Comparison of ENCODE assay signal across 16 cellular contexts in the genomic region with DNA sequence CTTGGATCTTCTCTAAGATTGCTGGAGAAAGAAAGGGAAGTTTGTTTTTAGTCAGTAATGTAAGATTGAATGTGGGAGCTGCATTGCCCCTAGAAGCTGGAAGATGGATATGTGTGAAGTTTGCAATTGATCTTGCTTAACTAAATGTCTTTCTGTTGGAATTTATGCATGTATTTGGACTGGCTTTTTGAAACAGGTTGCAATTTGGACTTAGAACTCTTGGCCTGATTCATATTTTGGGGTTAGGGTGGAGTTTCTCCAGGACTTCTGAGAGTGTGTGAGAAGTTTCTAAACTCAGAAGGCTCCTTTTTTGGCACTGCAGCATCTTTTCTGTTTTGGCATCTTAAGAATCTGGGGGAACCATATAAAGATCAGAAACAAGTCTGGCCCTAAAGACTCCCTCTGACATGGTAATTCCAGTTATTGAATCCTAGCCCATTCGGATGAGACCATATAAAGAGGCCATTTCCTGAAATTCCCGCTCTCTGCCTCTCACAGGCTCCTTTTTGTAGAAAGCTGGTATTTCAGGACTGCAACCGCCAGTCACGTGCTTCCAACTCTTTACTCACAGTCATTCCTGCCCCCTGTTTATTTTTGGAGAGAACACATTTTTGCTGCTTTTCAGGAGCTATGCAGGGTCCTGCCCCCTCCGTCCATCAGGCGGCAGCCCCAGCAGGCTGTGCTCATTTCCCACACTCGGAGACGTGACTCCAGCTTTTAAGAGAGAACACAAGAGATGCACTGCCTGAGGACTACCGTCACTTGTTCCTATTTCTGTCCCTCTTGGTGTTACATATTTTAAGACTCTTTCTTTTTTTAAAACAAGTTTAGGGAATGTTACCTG. TPM values are rescaled to one million over a fixed set of nuclear protein-coding genes. Genes with fewer than 3 reads are reported as not detected.
DNase-seq lines count a peak whose midpoint lies in the region; ATAC-seq and TF ChIP-seq lines count a peak whose summit lies in the region.
"Had no signal": no experiment of that assay in that cellular context is flagged by ENCODE, and none has a peak within 500 bp of the region (broad histone marks: within the 10 kb centered on the region; RNA-seq: fewer than 3 reads in every experiment).

No MANE protein-coding gene starts in this region.

- in situ Hi-C loops in gastrocnemius medialis (cut with MboI; ENCODE audit: low sequenced_read_pairs in 4 of 4) = no loop called here

- H3K27me3 Mint-ChIP-seq in GM23338 (ENCODE audit: insufficient read depth, low read depth, poor library complexity) = peaks cover 4% of the 10 kb centered on the region
- H3K27me3 Mint-ChIP-seq: activated B cell treated with CpG ODN at 0.5 μM for 24 hours; activated naive CD4-positive, alpha-beta T cell treated with anti-CD3 and anti-CD28 coated beads, Interleukin-2, amount 50 U/mL, for 24 hours had no signal

- ATAC-seq in GM23338 (peak; percentile 28; the same call in 1 of the 3 replicates), left lung (peak; percentile 23), gastrocnemius medialis (peak; percentile 23 to 64), HG02973 (IDR thresholded peaks at IDR 0.05; ENCODE audit: unreplicated experiment) (no peak), GM21786 (IDR thresholded peaks at IDR 0.05; ENCODE audit: unreplicated experiment) (no peak)
- ATAC-seq: PC-3 had no signal

- peak; percentile 42 for DNase-seq in GM23338 (ENCODE audit: low spot score)
- DNase-seq in esophagus muscularis mucosa (ENCODE audit: extremely low spot score) = no peak
- no peak for DNase-seq in left lung
- DNase-seq in gastrocnemius medialis = no peak
- no peak for DNase-seq in SJCRH30
- DNase-seq in central memory CD4-positive, alpha-beta T cell = no peak
- DNase-seq: activated B cell treated with CpG ODN at 0.5 μM for 24 hours; activated CD8-positive, alpha-beta memory T cell treated with anti-CD3 and anti-CD28 coated beads, Interleukin-2, amount 50 U/mL, for 4 hours; cortex of kidney; NCI-H446; PC-3; SW 1271; trophoblast cell had no signal

- no peaks in the 10 kb centered on the region for H3K9me3 Mint-ChIP-seq in GM23338
- H3K9me3 Mint-ChIP-seq: activated naive CD4-positive, alpha-beta T cell treated with anti-CD3 and anti-CD28 coated beads, Interleukin-2, amount 50 U/mL, for 24 hours had no signal

- peaks cover 2% of the 10 kb centered on the region; the same call in 1 of the 2 replicates for H4K20me1 ChIP-seq in GM23338 (replicated peaks; ENCODE audit: insufficient read depth)

- no peak overlapping the region for H2AFZ ChIP-seq in GM23338

- H3K4me3 Mint-ChIP-seq in GM23338 = no peak overlapping the region
- H3K4me3 Mint-ChIP-seq: activated B cell treated with CpG ODN at 0.5 μM for 24 hours; activated naive CD4-positive, alpha-beta T cell treated with anti-CD3 and anti-CD28 coated beads, Interleukin-2, amount 50 U/mL, for 24 hours had no signal

- peaks cover 7% of the 10 kb centered on the region; the same call in 2 of the 3 replicates for H3K36me3 Mint-ChIP-seq in GM23338 (ENCODE audit: low read depth)

- peaks cover 17% of the 10 kb centered on the region; the same call in 2 of the 3 replicates for H3K4me1 Mint-ChIP-seq in GM23338
- H3K4me1 Mint-ChIP-seq: activated naive CD4-positive, alpha-beta T cell treated with anti-CD3 and anti-CD28 coated beads, Interleukin-2, amount 50 U/mL, for 24 hours had no signal

- H3K9me2 ChIP-seq in GM23338 (ENCODE audit: insufficient read depth) = 0 out of 2 replicates have a peak, but pooled peaks cover 4% of the 10 kb centered on the region

- intact Hi-C loops in esophagus muscularis mucosa (cut with DNase I) (no loop called here), left lung (cut with DNase I) (no loop called here), gastrocnemius medialis (cut with DNase I; ENCODE audit: low total_unique reads) (no loop called here)

- no peak for TF ChIP-seq CTCF in GM23338 (conservative IDR thresholded peaks at IDR 0.05; ENCODE audit: low read depth in 2 of 2)
- peak in 1 of 3 experiments; percentile 18 for TF ChIP-seq CTCF in esophagus muscularis mucosa (IDR thresholded peaks at IDR 0.05)
- TF ChIP-seq CTCF in left lung (IDR thresholded peaks at IDR 0.05) = no peak
- TF ChIP-seq CTCF in gastrocnemius medialis (IDR thresholded peaks at IDR 0.05 in 4 of 5, conservative IDR thresholded peaks at IDR 0.05 in 1 of 5) = no peak

- no peaks in the 10 kb centered on the region for H3F3A ChIP-seq in GM23338 (replicated peaks; ENCODE audit: low read depth)

- H3K36me3 ChIP-seq in GM23338 (ENCODE audit: insufficient read depth) (no peaks in the 10 kb centered on the region), esophagus muscularis mucosa (peaks cover 0 to 51% (median 20%) of the 10 kb centered on the region in 4 donors), left lung (peaks cover 0 to 16% of the 10 kb centered on the region in 2 donors), gastrocnemius medialis (no peaks in the 10 kb centered on the region), SJCRH30 (no peaks in the 10 kb centered on the region)

- TF ChIP-seq POLR2A in esophagus muscularis mucosa (IDR thresholded peaks at IDR 0.05; ENCODE audit: low read depth) (no peak), gastrocnemius medialis (IDR thresholded peaks at IDR 0.05) (no peak)

- H3K4me2 ChIP-seq in GM23338 = no peak overlapping the region; the same call in 1 of the 2 replicates

- no peaks in the 10 kb centered on the region for H3K27me3 ChIP-seq in GM23338 (ENCODE audit: insufficient read depth)
- H3K27me3 ChIP-seq in esophagus muscularis mucosa = no peaks in the 10 kb centered on the region
- no peaks in the 10 kb centered on the region for H3K27me3 ChIP-seq in left lung
- H3K27me3 ChIP-seq in gastrocnemius medialis = no peaks in the 10 kb centered on the region
- H3K27me3 ChIP-seq in SJCRH30 = no peaks in the 10 kb centered on the region

- H3K27ac Mint-ChIP-seq in GM23338 = peak overlapping the region; percentile 48; the same call in 1 of the 2 replicates
- H3K27ac Mint-ChIP-seq: activated B cell treated with CpG ODN at 0.5 μM for 24 hours; activated naive CD4-positive, alpha-beta T cell treated with anti-CD3 and anti-CD28 coated beads, Interleukin-2, amount 50 U/mL, for 24 hours had no signal

- H3K9me3 ChIP-seq in esophagus muscularis mucosa (no peaks in the 10 kb centered on the region), left lung (no peaks in the 10 kb centered on the region), gastrocnemius medialis (no peaks in the 10 kb centered on the region), SJCRH30 (replicated peaks) (no peaks in the 10 kb centered on the region)

- WGBS in esophagus muscularis mucosa = 44% methylated on average over 9 of the region's 9 CpGs

- no peaks in the 10 kb centered on the region for H3K79me2 ChIP-seq in GM23338 (replicated peaks; ENCODE audit: insufficient read depth)

- H3K4me1 ChIP-seq in GM23338 (ENCODE audit: insufficient read depth) (peaks cover 22% of the 10 kb centered on the region), esophagus muscularis mucosa (peaks cover 14 to 27% (median 24%) of the 10 kb centered on the region in 4 donors), left lung (no peaks in the 10 kb centered on the region), gastrocnemius medialis (peaks cover 14 to 16% of the 10 kb centered on the region in 2 donors), SJCRH30 (peaks cover 4% of the 10 kb centered on the region; the same call in 1 of the 2 replicates)

- no peak overlapping the region for H3K27ac ChIP-seq in GM23338 (ENCODE audit: low read depth)
- H3K27ac ChIP-seq in esophagus muscularis mucosa (replicated peaks in 1 of 4) = peak overlapping the region; percentile 81 to 84 (median 82)
- H3K27ac ChIP-seq in left lung = no peak overlapping the region
- H3K27ac ChIP-seq in gastrocnemius medialis = peak overlapping the region; percentile 39 to 54 (median 44)
- no peak overlapping the region for H3K27ac ChIP-seq in SJCRH30

- TF ChIP-seq EP300 in esophagus muscularis mucosa (IDR thresholded peaks at IDR 0.05) = peak; percentile 71

- H3K4me3 ChIP-seq in GM23338 (no peak overlapping the region), esophagus muscularis mucosa (peak overlapping the region; percentile 2 to 19 (median 13)), left lung (no peak overlapping the region), gastrocnemius medialis (no peak overlapping the region), SJCRH30 (no peak overlapping the region)

TF ChIP-seq in GM23338, 12 proteins besides CTCF, POLR2A, EP300 and RAD21 (continues in another document):
- TF ChIP-seq EZH2phosphoT487 (IDR thresholded peaks at IDR 0.05; ENCODE audit: unreplicated experiment) (no peak), NANOG (IDR thresholded peaks at IDR 0.05; ENCODE audit: borderline replicate concordance) (no peak), ZNF114 (CRISPR knock-in tag; IDR thresholded peaks at IDR 0.05) (no peak), POLR2AphosphoS5 (IDR thresholded peaks at IDR 0.05; ENCODE audit: low read depth) (no peak)

RNA-seq across cellular contexts. Expression of a gene that starts 26.6 kb away (rescaled TPM):
- 17.5 and 21.5 TPM in 2 replicates for total RNA-seq in GM23338 (2014; rRNA removed; shearing (Covaris generic))
- polyA plus RNA-seq in GM23338 (2016; fragmentation: Nextera tagmentation; extraction: Ambion mirVana) = 43.1 and 49.9 TPM in 2 replicates
- total RNA-seq in esophagus muscularis mucosa = 10 to 100 TPM; 36.7 to 51.0 (median 42.3) TPM
- 10 to 100 TPM; 23.1 to 26.5 TPM for total RNA-seq in left lung
- 10 to 100 TPM in 3 of 4 donors, 1 to 10 TPM in 1; 8.7 to 18.1 (median 14.2) TPM for total RNA-seq in gastrocnemius medialis
- total RNA-seq in SJCRH30 (2014; rRNA removed; shearing (Covaris generic)) = 14.4 and 15.0 TPM in 2 replicates

RNA-seq across cellular contexts. Expression of a gene that starts 30.4 kb away (rescaled TPM):
- total RNA-seq in GM23338 (2014; rRNA removed; shearing (Covaris generic)) = 0.17 and 0.35 TPM in 2 replicates
- 0.50 and 0.87 TPM in 2 replicates for polyA plus RNA-seq in GM23338 (2016; fragmentation: Nextera tagmentation; extraction: Ambion mirVana)
- total RNA-seq in esophagus muscularis mucosa (10 to 100 TPM; 12.0 to 47.1 (median 23.2) TPM), left lung (10 to 100 TPM; 34.5 to 83.1 TPM), gastrocnemius medialis (100 to 1,000 TPM in 1 of 4 donors, 10 to 100 TPM in 3; 28.3 to 102 (median 60.8) TPM)
- total RNA-seq in SJCRH30 (2014; rRNA removed; shearing (Covaris generic)) = 4.9 and 6.3 TPM in 2 replicates

Comparison
In these comparisons a context has a peak if more than half of its experiments do, and no peak if none do; other contexts are left out.
1. ATAC-seq: peak in GM23338 (single experiment), left lung (single experiment) and gastrocnemius medialis (2 of 2); none in HG02973 (single experiment) and GM21786 (single experiment).
2. H3K27ac ChIP-seq: peak in esophagus muscularis mucosa (4 of 4) and gastrocnemius medialis (4 of 4); none in GM23338 (single experiment), left lung (0 of 2) and SJCRH30 (single experiment).
3. H3K4me3 ChIP-seq: peak in esophagus muscularis mucosa (4 of 4); none in GM23338 (single experiment), left lung (0 of 2), gastrocnemius medialis (0 of 4) and SJCRH30 (single experiment).